12 cellular contexts compared by ENCODE assay signal in genomic region chr5:79318935-79319614, GRCh38.
DNase-seq lines count a peak whose midpoint lies in the region; ATAC-seq and TF ChIP-seq lines count a peak whose summit lies in the region.
"Had no signal": no experiment of that assay in that cellular context is flagged by ENCODE, and none has a peak within 500 bp of the region (broad histone marks: within the 10 kb centered on the region; RNA-seq: fewer than 3 reads in every experiment).

No MANE protein-coding gene starts in this region.

- intact Hi-C loops in gastrocnemius medialis (cut with DNase I; ENCODE audit: low total_unique reads) = no loop called here

- H3K27ac ChIP-seq in gastrocnemius medialis = no peak overlapping the region
- H3K27ac ChIP-seq: BLaER1, Peyer's patch had no signal

- no peaks in the 10 kb centered on the region for H3K27me3 Mint-ChIP-seq in T-helper 2 cell treated with Interferon-gamma antibody and Interleukin-4, amounts not matched to agents 5 μg/mL and 100 μg/mL, for 36 hours (ENCODE audit: low read depth)

- no peaks in the 10 kb centered on the region for H3K4me1 ChIP-seq in gastrocnemius medialis
- H3K4me1 ChIP-seq: BLaER1, Peyer's patch had no signal

- DNase-seq in NCI-H82 (lab: John Stamatoyannopoulos, UW) = peak; percentile 9
- no peak for DNase-seq in NCI-H82 treated with DMSO at 0.1 percent for 48 hours (lab: John Stamatoyannopoulos, UW; ENCODE audit: unreplicated experiment)
- DNase-seq in NCI-H69 (lab: John Stamatoyannopoulos, UW) = peak; percentile 30
- DNase-seq in erythroblast (lab: John Stamatoyannopoulos, UW) = peak; percentile 20 to 68
- no peak for DNase-seq in gastrocnemius medialis
- no peak for DNase-seq in KG1 (lab: John Stamatoyannopoulos, UW)
- no peak for DNase-seq in NCI-H748 (lab: John Stamatoyannopoulos, UW; ENCODE audit: unreplicated experiment)
- DNase-seq in T-helper 2 cell treated with Interferon-gamma antibody and Interleukin-4, amounts not matched to agents 5 μg/mL and 100 μg/mL, for 36 hours (ENCODE audit: low spot score) = no peak
- DNase-seq: H7, Peyer's patch, substantia nigra had no signal

- TF ChIP-seq POLR2A in erythroblast (IDR thresholded peaks at IDR 0.05; ENCODE audit: low read length) = no peak
- no peak for TF ChIP-seq POLR2A in gastrocnemius medialis (IDR thresholded peaks at IDR 0.05)

- no peaks in the 10 kb centered on the region for H3K9me3 ChIP-seq in gastrocnemius medialis
- H3K9me3 ChIP-seq: BLaER1, Peyer's patch had no signal

- H3K4me3 ChIP-seq in gastrocnemius medialis = no peak overlapping the region
- H3K4me3 ChIP-seq: BLaER1, Peyer's patch had no signal

- H3K27me3 ChIP-seq in gastrocnemius medialis = no peaks in the 10 kb centered on the region
- H3K27me3 ChIP-seq: BLaER1, Peyer's patch had no signal

- no peaks in the 10 kb centered on the region for H3K9me3 Mint-ChIP-seq in T-helper 2 cell treated with Interferon-gamma antibody and Interleukin-4, amounts not matched to agents 5 μg/mL and 100 μg/mL, for 36 hours

- H3K36me3 Mint-ChIP-seq in T-helper 2 cell treated with Interferon-gamma antibody and Interleukin-4, amounts not matched to agents 5 μg/mL and 100 μg/mL, for 36 hours (ENCODE audit: low read depth) = peaks cover 5% of the 10 kb centered on the region

- peak; percentile 51 to 69 for ATAC-seq in gastrocnemius medialis

- no peak overlapping the region for H3K4me3 Mint-ChIP-seq in T-helper 2 cell treated with Interferon-gamma antibody and Interleukin-4, amounts not matched to agents 5 μg/mL and 100 μg/mL, for 36 hours

- in situ Hi-C loops in gastrocnemius medialis (cut with MboI; ENCODE audit: low sequenced_read_pairs in 4 of 4) = no loop called here

- no peak for TF ChIP-seq CTCF in gastrocnemius medialis (IDR thresholded peaks at IDR 0.05 in 4 of 5, conservative IDR thresholded peaks at IDR 0.05 in 1 of 5)

- peaks cover 0 to 57% of the 10 kb centered on the region in 2 donors for H3K36me3 ChIP-seq in gastrocnemius medialis

- H3K4me1 Mint-ChIP-seq in T-helper 2 cell treated with Interferon-gamma antibody and Interleukin-4, amounts not matched to agents 5 μg/mL and 100 μg/mL, for 36 hours (ENCODE audit: low read depth) = no peaks in the 10 kb centered on the region

- no peak overlapping the region for H3K27ac Mint-ChIP-seq in T-helper 2 cell treated with Interferon-gamma antibody and Interleukin-4, amounts not matched to agents 5 μg/mL and 100 μg/mL, for 36 hours

Comparison
In these comparisons a context has a peak if more than half of its experiments do, and no peak if none do; other contexts are left out.
1. DNase-seq: peak in NCI-H82 (single experiment), NCI-H69 (single experiment) and erythroblast (2 of 2); none in NCI-H82 treated with DMSO at 0.1 percent for 48 hours (single experiment), gastrocnemius medialis (0 of 2), KG1 (single experiment), NCI-H748 (single experiment) and T-helper 2 cell treated with Interferon-gamma antibody and Interleukin-4, amounts not matched to agents 5 μg/mL and 100 μg/mL, for 36 hours (single experiment).